9 cellular contexts compared by ENCODE assay signal in genomic region chr2:203327582-203327917, GRCh38. TPM values are rescaled to one million over a fixed set of nuclear protein-coding genes. Genes with fewer than 3 reads are reported as not detected.
DNase-seq lines count a peak whose midpoint lies in the region; ATAC-seq, FAIRE-seq and TF ChIP-seq lines count a peak whose summit lies in the region.
"Had no signal": no experiment of that assay in that cellular context is flagged by ENCODE, and none has a peak within 500 bp of the region (broad histone marks: within the 10 kb centered on the region; RNA-seq: fewer than 3 reads in every experiment).

No MANE protein-coding gene starts in this region.

- H3K27me3 Mint-ChIP-seq in type B pancreatic cell = no peaks in the 10 kb centered on the region

- peaks cover 43% of the 10 kb centered on the region for H3K79me2 ChIP-seq in HepG2 (ENCODE audit: insufficient read depth, low read length)

- TF ChIP-seq RAD21 in HepG2 (CRISPR knock-in tag; IDR thresholded peaks at IDR 0.05) = no peak

- TF ChIP-seq CTCF in LNCaP clone FGC (IDR thresholded peaks at IDR 0.05; ENCODE audit: control insufficient read depth, extremely low read depth, insufficient read depth) = no peak
- no peak for TF ChIP-seq CTCF in body of pancreas (IDR thresholded peaks at IDR 0.05)
- TF ChIP-seq CTCF in HepG2 (CRISPR knock-in tag; IDR thresholded peaks at IDR 0.05) = no peak
- no peak for TF ChIP-seq CTCF in type B pancreatic cell (conservative IDR thresholded peaks at IDR 0.05)

- peak overlapping the region; percentile 95 for H3K9ac ChIP-seq in HepG2 (ENCODE audit: insufficient read depth, low read depth, low read length)

- H3K4me2 ChIP-seq in HepG2 (ENCODE audit: low read depth, low read length) = peak overlapping the region; percentile 85

- H3K36me3 ChIP-seq in body of pancreas (replicated peaks in 1 of 2; ENCODE audit: insufficient read depth in 1 of 2, low read depth in 2 of 2) (no peaks in the 10 kb centered on the region), HepG2 (replicated peaks in 1 of 2; ENCODE audit: control insufficient read depth in 1 of 2, insufficient read depth in 2 of 2, low read length in 2 of 2) (no peaks in the 10 kb centered on the region)

- CTCF ChIA-PET in HepG2 (lab: Yijun Ruan, JAX; ENCODE audit: low intra/inter-chr PET ratio, low total read pairs) = no interaction called here

- ATAC-seq in body of pancreas = no peak
- ATAC-seq in HepG2 = peak; percentile 50

- H3K36me3 Mint-ChIP-seq in type B pancreatic cell = no peaks in the 10 kb centered on the region

- TSS peak; percentile 88 for BruUV-seq in HepG2 (replicated peaks; lab: Mats Ljungman, UMichigan)

- peak overlapping the region; percentile 54 to 84 (median 68) for H3K27ac ChIP-seq in body of pancreas
- H3K27ac ChIP-seq in HepG2 (ENCODE audit: extremely low read length, insufficient read depth, low read length) = peak overlapping the region; percentile 83

- in situ Hi-C loops in HepG2 (cut with HindIII; ENCODE audit: extremely low pct_ligation_motif_present, low pct_unique_long_range_greater_than_20kb) = no loop called here

- intact Hi-C loops in body of pancreas (cut with DNase I) (no loop called here), HepG2 (cut with micrococcal nuclease; ENCODE audit: unreplicated experiment) (no loop called here)

- H3K4me3 ChIP-seq in LNCaP clone FGC (ENCODE audit: low read depth, low read length) = peak overlapping the region; percentile 82
- H3K4me3 ChIP-seq in body of pancreas = peak overlapping the region; percentile 47 to 98
- peak overlapping the region; percentile 97 to 100 (median 97) for H3K4me3 ChIP-seq in HepG2 (replicated peaks in 1 of 3; ENCODE audit: insufficient read depth in 1 of 3, low read depth in 2 of 3, low read length in 3 of 3)

- H3K27me3 ChIP-seq in body of pancreas (no peaks in the 10 kb centered on the region), HepG2 (ENCODE audit: control insufficient read depth in 1 of 2, insufficient read depth in 2 of 2, low read length in 2 of 2) (peaks cover 0 to 2% of the 10 kb centered on the region in 2 experiments; a peak in 1 of 5 replicates)

- no peak for FAIRE-seq in HepG2 (lab: Jason Lieb, UNC)
- FAIRE-seq: A204.1 had no signal

- no peaks in the 10 kb centered on the region for H3K9me3 Mint-ChIP-seq in type B pancreatic cell

- H3K4me1 Mint-ChIP-seq in type B pancreatic cell (ENCODE audit: unreplicated experiment) = peaks cover 28% of the 10 kb centered on the region

- peak overlapping the region; percentile 92 for H3K4me3 Mint-ChIP-seq in type B pancreatic cell

- H3K27ac Mint-ChIP-seq in type B pancreatic cell = peak overlapping the region; percentile 90

- H4K20me1 ChIP-seq in HepG2 (ENCODE audit: insufficient read depth, low read length) = peaks cover 9% of the 10 kb centered on the region

- DNase-seq in DMS 273 (lab: John Stamatoyannopoulos, UW; ENCODE audit: unreplicated experiment) = peak; percentile 61
- no peak for DNase-seq in DMS 273 treated with DMSO at 0.1 percent for 48 hours (lab: John Stamatoyannopoulos, UW)
- no peak for DNase-seq in LNCaP clone FGC (ENCODE audit: low read depth)
- DNase-seq in body of pancreas = no peak
- no peak for DNase-seq in HepG2 (ENCODE audit: low spot score)
- DNase-seq in type B pancreatic cell (ENCODE audit: extremely low spot score, unreplicated experiment) = no peak
- no peak for DNase-seq in NCI-H1436 treated with DMSO at 0.1 percent for 48 hours (lab: John Stamatoyannopoulos, UW)
- no peak for DNase-seq in NCI-H69 (lab: John Stamatoyannopoulos, UW)

- POLR2A ChIA-PET in HepG2 (lab: Yijun Ruan, JAX) = interaction anchor here (1.1 to 1.5 kb wide), 2 partner anchors 89 to 492 kb away, joined by 3 to 8 read pairs; partner anchors contain the start of gene CYP20A1

- no peaks in the 10 kb centered on the region for H3K9me3 ChIP-seq in body of pancreas
- H3K9me3 ChIP-seq in HepG2 (ENCODE audit: low read length) = no peaks in the 10 kb centered on the region

- TF ChIP-seq EP300 in HepG2 (IDR thresholded peaks at IDR 0.05; ENCODE audit: low read depth in 2 of 2, low read length in 2 of 2) (no peak), HepG2 (CRISPR knock-in tag; IDR thresholded peaks at IDR 0.05; ENCODE audit: borderline replicate concordance) (no peak)

- H2AFZ ChIP-seq in HepG2 (ENCODE audit: low read length) = peak overlapping the region; percentile 98

- H3K4me1 ChIP-seq in body of pancreas (peaks cover 16% of the 10 kb centered on the region), HepG2 (ENCODE audit: insufficient read depth, low read length) (peaks cover 34% of the 10 kb centered on the region)

- no peak for TF ChIP-seq POLR2A in body of pancreas (IDR thresholded peaks at IDR 0.05)
- no peak for TF ChIP-seq POLR2A in HepG2 (IDR thresholded peaks at IDR 0.05; ENCODE audit: insufficient read depth in 1 of 2, low read depth in 2 of 2, low read length in 2 of 2)

- 19% methylated on average over 7 of the region's 7 CpGs for WGBS in body of pancreas, 2 donors
- WGBS in HepG2 (ENCODE audit: low lambda C conversion rate) = 2% methylated on average over 7 of the region's 7 CpGs

TF ChIP-seq in HepG2, 621 proteins besides CTCF, POLR2A, EP300 and RAD21 (continues in another document):
- TF ChIP-seq ZNF580 (CRISPR knock-in tag; IDR thresholded peaks at IDR 0.05; ENCODE audit: borderline replicate concordance, low read depth) (no peak), ZHX2 (IDR thresholded peaks at IDR 0.05; ENCODE audit: low read depth) (0 out of 2 replicates have a peak, but pooled peaks have one; percentile 41), ZHX2 (CRISPR knock-in tag; IDR thresholded peaks at IDR 0.05; ENCODE audit: borderline replicate concordance) (no peak)

RNA-seq across cellular contexts. Expression of gene ABI2, which starts 0.6 kb away (rescaled TPM):
- 10 to 100 TPM in 1 of 2 donors, 1 to 10 TPM in 1; 4.3 to 22.1 TPM for total RNA-seq in body of pancreas
- total RNA-seq in HepG2 (2016; rRNA removed; fragmentation: Illumina TruSeq; extraction: Trizol) = 25.6 and 28.4 TPM in 2 replicates
- 44.8 and 46.3 TPM in 2 replicates for total RNA-seq in HepG2 (2016; cell fraction: cytosol; rRNA removed; fragmentation: Illumina TruSeq; extraction: Trizol; ENCODE audit: low read depth)
- total RNA-seq in HepG2 (2016; cell fraction: insoluble cytoplasmic fraction; rRNA removed; fragmentation: Illumina TruSeq; extraction: Trizol) = 21.9 and 28.8 TPM in 2 replicates
- total RNA-seq in HepG2 (2016; cell fraction: membrane; rRNA removed; fragmentation: Illumina TruSeq; extraction: Trizol) = 68.2 and 73.5 TPM in 2 replicates
- 23.7 and 25.0 TPM in 2 replicates for total RNA-seq in HepG2 (2016; cell fraction: nucleus; rRNA removed; fragmentation: Illumina TruSeq; extraction: Trizol)
- 25.7 and 32.4 TPM in 2 replicates for polyA plus RNA-seq in HepG2 (2011; rRNA removed)
- polyA plus RNA-seq in HepG2 (2011; cell fraction: cytosol; rRNA removed) = 31.0 and 32.8 TPM in 2 replicates
- polyA plus RNA-seq in HepG2 (2011; cell fraction: nucleus; rRNA removed) = 71.0 and 77.5 TPM in 2 replicates
- 45.1 and 50.7 TPM in 2 replicates for polyA plus RNA-seq in HepG2 (2012)
- 96.9 and 104 TPM in 2 replicates for polyA plus RNA-seq in HepG2 (2016; cell fraction: cytosol; fragmentation: Illumina TruSeq; extraction: Trizol; ENCODE audit: low read depth)
- 42.9 and 54.1 TPM in 2 replicates for polyA plus RNA-seq in HepG2 (2016; cell fraction: insoluble cytoplasmic fraction; fragmentation: Illumina TruSeq; extraction: Trizol; ENCODE audit: low read depth)
- 133 and 138 TPM in 2 replicates for polyA plus RNA-seq in HepG2 (2016; cell fraction: membrane; fragmentation: Illumina TruSeq; extraction: Trizol; ENCODE audit: low read depth)
- 55.9 and 61.1 TPM in 2 replicates for polyA plus RNA-seq in HepG2 (2016; cell fraction: nucleus; fragmentation: Illumina TruSeq; extraction: Trizol; ENCODE audit: insufficient read depth, low read depth)
- 25.3 and 47.5 TPM in 2 replicates for polyA minus RNA-seq in HepG2 (2011; rRNA and poly(A)+ RNA removed; ENCODE audit: low replicate concordance)
- polyA minus RNA-seq in HepG2 (2011; cell fraction: cytosol; rRNA and poly(A)+ RNA removed) = 18.2 and 21.5 TPM in 2 replicates
- polyA minus RNA-seq in HepG2 (2011; cell fraction: nucleus; rRNA and poly(A)+ RNA removed) = 43.9 and 45.2 TPM in 2 replicates
- 47.8 and 94.6 TPM in 2 replicates for total RNA-seq in type B pancreatic cell (ENCODE audit: low replicate concordance)
